ENCODE assay signal across 11 cellular contexts in the genomic region with DNA sequence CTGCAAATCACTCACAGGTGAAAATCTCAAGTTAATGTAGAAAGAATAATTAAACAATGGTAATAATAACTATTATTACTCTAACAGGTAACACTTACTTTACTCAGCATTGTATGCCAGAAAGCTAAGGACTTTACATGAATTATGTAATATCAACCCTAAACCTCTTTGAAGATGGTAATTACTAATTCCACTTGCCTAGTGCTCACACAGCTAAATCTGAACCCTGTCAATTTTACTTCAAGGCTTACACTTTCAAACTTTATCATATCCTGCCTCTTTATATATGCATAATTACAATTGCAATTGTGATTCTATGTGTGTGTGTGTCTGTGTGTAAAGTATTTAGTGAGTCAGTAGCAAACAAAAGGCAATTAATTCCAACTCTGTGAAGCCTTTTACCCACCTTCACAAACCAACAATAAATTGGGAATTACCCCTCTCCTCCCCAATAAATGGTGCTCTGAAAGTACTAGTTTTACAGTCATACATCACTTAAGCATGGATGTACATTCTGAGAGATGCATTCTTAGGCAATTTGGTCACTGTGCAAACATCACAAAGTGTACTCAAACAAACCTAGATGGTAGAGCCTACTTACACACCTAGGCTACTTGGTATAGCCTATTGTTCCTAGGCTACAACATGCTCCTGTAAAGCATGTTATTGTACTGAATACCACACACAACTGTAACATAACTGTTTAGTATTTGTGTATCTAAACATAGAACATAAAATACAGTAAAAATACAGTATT. TPM values are rescaled to one million over a fixed set of nuclear protein-coding genes. Genes with fewer than 3 reads are reported as not detected.
DNase-seq lines count a peak whose midpoint lies in the region; ATAC-seq, FAIRE-seq and TF ChIP-seq lines count a peak whose summit lies in the region.
"Had no signal": no experiment of that assay in that cellular context is flagged by ENCODE, and none has a peak within 500 bp of the region (broad histone marks: within the 10 kb centered on the region; RNA-seq: fewer than 3 reads in every experiment).

No MANE protein-coding gene starts in this region.

- H3F3A ChIP-seq in MM.1S (ENCODE audit: insufficient read depth, low read length): 0 out of 2 replicates have a peak, but pooled peaks cover 5% of the 10 kb centered on the region

- H3K4me1 Mint-ChIP-seq in activated naive CD4-positive, alpha-beta T cell treated with anti-CD3 and anti-CD28 coated beads for 36 hours (ENCODE audit: low read depth): peaks cover 76% of the 10 kb centered on the region

- H3K4me2 ChIP-seq in hepatocyte (peak overlapping the region; percentile 41), MM.1S (ENCODE audit: low read depth, low read length) (no peak overlapping the region)

- H3K27me3 Mint-ChIP-seq in activated naive CD4-positive, alpha-beta T cell treated with anti-CD3 and anti-CD28 coated beads for 36 hours (ENCODE audit: low read depth): no peaks in the 10 kb centered on the region

- H3K9me3 Mint-ChIP-seq in activated naive CD4-positive, alpha-beta T cell treated with anti-CD3 and anti-CD28 coated beads for 36 hours: no peaks in the 10 kb centered on the region

- peaks cover 33% of the 10 kb centered on the region for H3K36me3 Mint-ChIP-seq in activated naive CD4-positive, alpha-beta T cell treated with anti-CD3 and anti-CD28 coated beads for 36 hours (ENCODE audit: low read depth)

- CTCF ChIA-PET in activated naive CD4-positive, alpha-beta T cell treated with anti-CD3 and anti-CD28 coated beads for 36 hours (lab: Charles Lee): no interaction called here

- no peak overlapping the region for H2AFZ ChIP-seq in hepatocyte
- no peak overlapping the region for H2AFZ ChIP-seq in MM.1S (ENCODE audit: low read length)
- H2AFZ ChIP-seq: parathyroid adenoma had no signal

- no peak for DNase-seq in activated naive CD4-positive, alpha-beta T cell treated with anti-CD3 and anti-CD28 coated beads for 36 hours
- no peak for DNase-seq in activated naive CD4-positive, alpha-beta T cell treated with Interleukin-2 at 50 U/mL for 16 hours
- peak; percentile 35 for DNase-seq in RCC 7860 (ENCODE audit: low spot score)
- DNase-seq in hepatocyte (ENCODE audit: low spot score): peak; percentile 52
- peak; percentile 15 for DNase-seq in superior temporal gyrus (ENCODE audit: extremely low spot score)
- DNase-seq in NCI-H446 (lab: John Stamatoyannopoulos, UW): no peak
- no peak for DNase-seq in MM.1S
- DNase-seq: NCI-H1436 treated with DMSO at 0.1 percent for 48 hours had no signal

- no peaks in the 10 kb centered on the region for H3K9me3 ChIP-seq in hepatocyte (ENCODE audit: low read depth)
- H3K9me3 ChIP-seq in MM.1S (replicated peaks; ENCODE audit: insufficient read depth, low read length): no peaks in the 10 kb centered on the region
- H3K9me3 ChIP-seq: SJSA1 had no signal

- H3K4me3 ChIP-seq in hepatocyte (no peak overlapping the region), MM.1S (ENCODE audit: low read length) (no peak overlapping the region)
- H3K4me3 ChIP-seq: SJSA1 had no signal

- H3K27ac ChIP-seq in hepatocyte (peak overlapping the region; percentile 16), MM.1S (ENCODE audit: low read length) (no peak overlapping the region)
- H3K27ac ChIP-seq: parathyroid adenoma, SJSA1 had no signal

- H3K4me3 Mint-ChIP-seq in activated naive CD4-positive, alpha-beta T cell treated with anti-CD3 and anti-CD28 coated beads for 36 hours: no peak overlapping the region

- H3K36me3 ChIP-seq in hepatocyte (replicated peaks; ENCODE audit: insufficient read depth, low read depth): no peaks in the 10 kb centered on the region
- 0 out of 2 replicates have a peak, but pooled peaks cover 6% of the 10 kb centered on the region for H3K36me3 ChIP-seq in MM.1S (replicated peaks; ENCODE audit: insufficient read depth, low read length)

- no peak for ATAC-seq in GM19351 (IDR thresholded peaks at IDR 0.05; ENCODE audit: unreplicated experiment)

- peaks cover 99% of the 10 kb centered on the region for H3K79me2 ChIP-seq in hepatocyte
- peaks cover 98% of the 10 kb centered on the region for H3K79me2 ChIP-seq in MM.1S (ENCODE audit: low read length)

- H3K27ac Mint-ChIP-seq in activated naive CD4-positive, alpha-beta T cell treated with anti-CD3 and anti-CD28 coated beads for 36 hours: peak overlapping the region; percentile 30

- intact Hi-C loops in activated naive CD4-positive, alpha-beta T cell treated with anti-CD3 and anti-CD28 coated beads for 36 hours (cut with micrococcal nuclease): loop anchor here (10.0 kb wide), 1 partner anchor 61 kb away; no protein-coding TSS in a partner anchor

- H3K9ac ChIP-seq in MM.1S (ENCODE audit: low read length): no peak overlapping the region
- H3K9ac ChIP-seq: parathyroid adenoma had no signal

- peaks cover 75% of the 10 kb centered on the region for H4K20me1 ChIP-seq in hepatocyte (ENCODE audit: insufficient read depth, poor library complexity, severe bottlenecking)
- peaks cover 44% of the 10 kb centered on the region for H4K20me1 ChIP-seq in MM.1S (ENCODE audit: insufficient read depth, low read length)

- TF ChIP-seq CTCF in hepatocyte (IDR thresholded peaks at IDR 0.05; ENCODE audit: poor library complexity): no peak
- no peak for TF ChIP-seq CTCF in MM.1S (IDR thresholded peaks at IDR 0.05; ENCODE audit: low read length)

- no peaks in the 10 kb centered on the region for H3K9me2 ChIP-seq in hepatocyte (replicated peaks; ENCODE audit: insufficient read depth)
- H3K9me2 ChIP-seq in MM.1S (replicated peaks; ENCODE audit: insufficient read depth, low read length): no peaks in the 10 kb centered on the region

- FAIRE-seq in RCC 7860 (lab: Jason Lieb, UNC): no peak

- H3K4me1 ChIP-seq in hepatocyte (ENCODE audit: insufficient read depth) (peaks cover 23% of the 10 kb centered on the region), MM.1S (ENCODE audit: low read length) (peaks cover 24% of the 10 kb centered on the region)
- H3K4me1 ChIP-seq: parathyroid adenoma had no signal

- no peaks in the 10 kb centered on the region for H3K27me3 ChIP-seq in hepatocyte
- no peaks in the 10 kb centered on the region for H3K27me3 ChIP-seq in MM.1S (replicated peaks; ENCODE audit: insufficient read depth, low read length)
- H3K27me3 ChIP-seq: SJSA1 had no signal

RNA-seq across cellular contexts. Expression of a gene that starts 5.9 kb away (rescaled TPM):
- 10 to 100 TPM; 42.4 to 42.8 TPM for total RNA-seq in activated naive CD4-positive, alpha-beta T cell treated with anti-CD3 and anti-CD28 coated beads for 36 hours
- 78.7 and 79.2 TPM in 2 replicates for total RNA-seq in hepatocyte
- 39.8 and 42.0 TPM in 2 replicates for polyA plus RNA-seq in hepatocyte

Comparison
In these comparisons a context has a peak if more than half of its experiments do, and no peak if none do; other contexts are left out.
1. DNase-seq: peak in RCC 7860 (single experiment), hepatocyte (single experiment) and superior temporal gyrus (single experiment); none in activated naive CD4-positive, alpha-beta T cell treated with anti-CD3 and anti-CD28 coated beads for 36 hours (single experiment), activated naive CD4-positive, alpha-beta T cell treated with Interleukin-2 at 50 U/mL for 16 hours (single experiment), NCI-H446 (0 of 2) and MM.1S (single experiment).